ENCODE assay signal across 8 cellular contexts in the genomic region with DNA sequence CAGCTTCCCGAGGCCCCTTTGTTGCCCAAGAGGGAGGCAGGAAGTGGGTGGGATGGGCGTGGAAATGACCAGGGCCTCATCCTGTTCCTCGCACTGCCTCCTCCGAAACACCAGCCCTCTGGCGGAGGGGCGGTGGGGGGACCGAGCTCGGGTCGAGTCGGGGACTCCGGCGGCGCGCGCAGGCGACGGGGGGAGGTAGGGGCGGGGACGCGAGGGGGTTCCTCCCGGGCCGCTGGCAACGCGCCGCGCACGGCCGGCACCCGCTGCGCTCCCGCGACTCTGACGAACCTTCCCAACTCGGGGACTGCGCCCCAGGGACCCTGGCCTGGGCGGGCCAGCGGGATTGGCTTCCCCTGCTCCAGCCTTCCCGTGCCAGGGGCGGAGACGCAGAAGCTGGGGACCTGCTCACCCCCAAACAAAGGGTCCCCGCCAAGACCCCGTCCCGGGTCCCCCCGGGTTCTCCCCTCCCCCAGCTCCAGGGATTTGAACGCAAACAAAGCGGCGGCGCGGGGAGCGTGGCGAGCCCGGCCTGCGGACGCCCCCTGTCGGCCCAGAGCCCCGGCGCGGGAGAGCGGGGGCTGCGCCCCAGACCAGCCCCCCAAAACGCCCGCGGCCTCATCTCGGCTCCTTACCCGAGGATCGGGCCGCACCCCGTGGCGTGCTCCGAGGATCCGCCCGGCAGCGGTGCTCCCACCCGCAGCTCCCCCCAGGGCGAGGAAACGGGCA. TPM values are rescaled to one million over a fixed set of nuclear protein-coding genes. Genes with fewer than 3 reads are reported as not detected.
A peak's percentile ranks its signal among the peaks of the same experiment; 100 is the strongest.
DNase-seq lines count a peak whose midpoint lies in the region; ATAC-seq and TF ChIP-seq lines count a peak whose summit lies in the region.

No MANE protein-coding gene starts in this region.

- H3K27me3 Mint-ChIP-seq in CD4-positive, CD25-positive, alpha-beta regulatory T cell: peaks cover 39% of the 10 kb centered on the region

- no peaks in the 10 kb centered on the region for H3K36me3 Mint-ChIP-seq in CD4-positive, CD25-positive, alpha-beta regulatory T cell

- no peak overlapping the region for H3K4me3 ChIP-seq in CD4-positive, CD25-positive, alpha-beta regulatory T cell (ENCODE audit: low read depth, low read length)
- H3K4me3 ChIP-seq in left ventricle myocardium inferior: peak overlapping the region; percentile 83

- peak overlapping the region; percentile 65 for H3K27ac ChIP-seq in CD4-positive, CD25-positive, alpha-beta regulatory T cell (ENCODE audit: insufficient read depth, low read length, poor library complexity, severe bottlenecking)
- H3K27ac ChIP-seq in angular gyrus (ENCODE audit: low read depth, low read length): peak overlapping the region; percentile 96
- H3K27ac ChIP-seq in left ventricle myocardium inferior (replicated peaks): peak overlapping the region; percentile 98

- peak overlapping the region; percentile 67 to 90 (median 81) for H3K27ac Mint-ChIP-seq in CD4-positive, CD25-positive, alpha-beta regulatory T cell

- no peaks in the 10 kb centered on the region for H3K9me3 Mint-ChIP-seq in CD4-positive, CD25-positive, alpha-beta regulatory T cell

- peak overlapping the region; percentile 85 to 91 (median 90) for H3K4me3 Mint-ChIP-seq in CD4-positive, CD25-positive, alpha-beta regulatory T cell

- DNase-seq in CD4-positive, CD25-positive, alpha-beta regulatory T cell: peak; percentile 43 to 57 (median 55)
- DNase-seq in GM19240 (ENCODE audit: insufficient read length, low spot score) (peak; percentile 82), KG1 (lab: John Stamatoyannopoulos, UW) (peak; percentile 81), SK-N-DZ (ENCODE audit: low spot score) (peak; percentile 87), left ventricle myocardium inferior (peak; percentile 89), pons (ENCODE audit: low spot score) (peak; percentile 73), NK-92 (lab: John Stamatoyannopoulos, UW; ENCODE audit: unreplicated experiment) (no peak)

- peaks cover 31% of the 10 kb centered on the region for H3K4me1 ChIP-seq in CD4-positive, CD25-positive, alpha-beta regulatory T cell (ENCODE audit: control insufficient read depth, insufficient read depth, low read length, poor library complexity, severe bottlenecking)
- peaks cover 98% of the 10 kb centered on the region for H3K4me1 ChIP-seq in left ventricle myocardium inferior

- peaks cover 11% of the 10 kb centered on the region for H3K36me3 ChIP-seq in CD4-positive, CD25-positive, alpha-beta regulatory T cell (ENCODE audit: control insufficient read depth, insufficient read depth, low read length)
- H3K36me3 ChIP-seq in left ventricle myocardium inferior: peaks cover 38% of the 10 kb centered on the region

- no peaks in the 10 kb centered on the region for H3K27me3 ChIP-seq in CD4-positive, CD25-positive, alpha-beta regulatory T cell (ENCODE audit: control insufficient read depth, insufficient read depth, low read length)
- no peaks in the 10 kb centered on the region for H3K27me3 ChIP-seq in left ventricle myocardium inferior (ENCODE audit: low read depth)

- TF ChIP-seq CTCF in left ventricle myocardium inferior (IDR thresholded peaks at IDR 0.05; ENCODE audit: borderline replicate concordance): peak; percentile 76

- H3K4me1 Mint-ChIP-seq in CD4-positive, CD25-positive, alpha-beta regulatory T cell: peaks cover 6 to 50% (median 17%) of the 10 kb centered on the region in 4 donors

- no peaks in the 10 kb centered on the region for H3K9me3 ChIP-seq in CD4-positive, CD25-positive, alpha-beta regulatory T cell (ENCODE audit: control insufficient read depth in 2 of 2, low read length in 2 of 2)
- H3K9me3 ChIP-seq in left ventricle myocardium inferior (replicated peaks): no peaks in the 10 kb centered on the region

- intact Hi-C loops in left ventricle myocardium inferior (cut with micrococcal nuclease): no loop called here

- peak; percentile 7 to 18 for ATAC-seq in CD4-positive, CD25-positive, alpha-beta regulatory T cell (ENCODE audit: low read depth in 2 of 2)

RNA-seq across cellular contexts. Expression of gene SEMA4C, which starts 1.2 kb away (rescaled TPM):
- total RNA-seq in CD4-positive, CD25-positive, alpha-beta regulatory T cell: 23.3 TPM
- polyA plus RNA-seq in CD4-positive, CD25-positive, alpha-beta regulatory T cell: 1 to 10 TPM; 1.3 to 3.1 (median 2.2) TPM
- 42.0 and 42.7 TPM in 2 replicates for polyA plus RNA-seq in SK-N-DZ (2014; cell fraction: cytosol; rRNA removed)
- 91.3 and 99.0 TPM in 2 replicates for polyA plus RNA-seq in SK-N-DZ (2014; cell fraction: nucleus; rRNA removed)
- total RNA-seq in left ventricle myocardium inferior: 16.6 TPM

RNA-seq across cellular contexts. Expression of gene ANKRD39, which starts 10.9 kb away (rescaled TPM):
- total RNA-seq in CD4-positive, CD25-positive, alpha-beta regulatory T cell: 31.9 TPM
- polyA plus RNA-seq in CD4-positive, CD25-positive, alpha-beta regulatory T cell: 10 to 100 TPM; 30.2 to 44.4 (median 37.6) TPM
- 23.2 and 23.9 TPM in 2 replicates for polyA plus RNA-seq in SK-N-DZ (2014; cell fraction: cytosol; rRNA removed)
- polyA plus RNA-seq in SK-N-DZ (2014; cell fraction: nucleus; rRNA removed): 20.5 and 30.6 TPM in 2 replicates
- 14.3 TPM for total RNA-seq in left ventricle myocardium inferior

RNA-seq across cellular contexts. Expression of gene ANKRD23, which starts 24.9 kb away (rescaled TPM):
- total RNA-seq in CD4-positive, CD25-positive, alpha-beta regulatory T cell: 16.4 TPM
- 1 to 10 TPM in 1 of 4 donors, under 1 TPM in 3; 0.68 to 1.1 (median 0.90) TPM for polyA plus RNA-seq in CD4-positive, CD25-positive, alpha-beta regulatory T cell
- polyA plus RNA-seq in SK-N-DZ (2014; cell fraction: cytosol; rRNA removed): 2.1 and 3.1 TPM in 2 replicates
- polyA plus RNA-seq in SK-N-DZ (2014; cell fraction: nucleus; rRNA removed): 14.5 and 26.4 TPM in 2 replicates
- total RNA-seq in left ventricle myocardium inferior: 14.4 TPM

RNA-seq across cellular contexts. Expression of gene CNNM3, which starts 52.6 kb away (rescaled TPM):
- 33.1 TPM for total RNA-seq in CD4-positive, CD25-positive, alpha-beta regulatory T cell
- polyA plus RNA-seq in CD4-positive, CD25-positive, alpha-beta regulatory T cell: 10 to 100 TPM in 2 of 4 donors, 1 to 10 TPM in 2; 4.9 to 14.0 (median 7.9) TPM
- polyA plus RNA-seq in SK-N-DZ (2014; cell fraction: cytosol; rRNA removed): 11.9 and 13.1 TPM in 2 replicates
- 13.5 and 24.5 TPM in 2 replicates for polyA plus RNA-seq in SK-N-DZ (2014; cell fraction: nucleus; rRNA removed)
- total RNA-seq in left ventricle myocardium inferior: 11.1 TPM
